In genomic region chr12:103680591-103681065, GRCh38 we compare ENCODE assay signal across 8 cellular contexts.
DNase-seq lines count a peak whose midpoint lies in the region; TF ChIP-seq lines count a peak whose summit lies in the region.
"Had no signal": no experiment of that assay in that cellular context is flagged by ENCODE, and none has a peak within 500 bp of the region (broad histone marks: within the 10 kb centered on the region; RNA-seq: fewer than 3 reads in every experiment).

No MANE protein-coding gene starts in this region.

- peaks cover 46% of the 10 kb centered on the region for H3K27me3 ChIP-seq in smooth muscle cell (ENCODE audit: low read depth)

- peaks cover 4% of the 10 kb centered on the region for H4K20me1 ChIP-seq in smooth muscle cell (ENCODE audit: low read depth)

- 28% methylated on average over 6 of the region's 6 CpGs for whole genome bisulfite sequencing in smooth muscle cell (ENCODE audit: low lambda C conversion rate)

- H3K4me3 Mint-ChIP-seq in glutamatergic neuron (ENCODE audit: unreplicated experiment) = no peak overlapping the region
- H3K4me3 Mint-ChIP-seq in CD14-positive monocyte = no peak overlapping the region
- H3K4me3 Mint-ChIP-seq: IgD-negative memory B cell had no signal

- H3K4me1 Mint-ChIP-seq in glutamatergic neuron (ENCODE audit: low read depth, unreplicated experiment) (peaks cover 18% of the 10 kb centered on the region), CD14-positive monocyte (no peaks in the 10 kb centered on the region)
- H3K4me1 Mint-ChIP-seq: IgD-negative memory B cell had no signal

- peaks cover 4% of the 10 kb centered on the region for H3K4me1 ChIP-seq in smooth muscle cell (ENCODE audit: low read depth)

- H3F3A ChIP-seq in smooth muscle cell (ENCODE audit: low read depth) = no peaks in the 10 kb centered on the region

- H3K4me3 ChIP-seq in smooth muscle cell = no peak overlapping the region

- no peak overlapping the region for H3K27ac ChIP-seq in smooth muscle cell (ENCODE audit: low read depth)

- no peaks in the 10 kb centered on the region for H3K36me3 Mint-ChIP-seq in glutamatergic neuron (ENCODE audit: unreplicated experiment)
- H3K36me3 Mint-ChIP-seq in CD14-positive monocyte = no peaks in the 10 kb centered on the region
- H3K36me3 Mint-ChIP-seq: IgD-negative memory B cell had no signal

- peak; percentile 83 for DNase-seq in NCI-H1105 treated with DMSO at 0.1 percent for 48 hours (lab: John Stamatoyannopoulos, UW)
- peak; percentile 39 for DNase-seq in NCI-H69 (lab: John Stamatoyannopoulos, UW)
- no peak for DNase-seq in glutamatergic neuron
- peak; percentile 7 for DNase-seq in smooth muscle cell (lab: John Stamatoyannopoulos, UW; ENCODE audit: unreplicated experiment)
- DNase-seq in CD14-positive monocyte (ENCODE audit: low spot score) = no peak
- no peak for DNase-seq in cerebellar nuclear complex (lab: John Stamatoyannopoulos, UW)
- no peak for DNase-seq in SHP77 treated with DMSO at 0.1 percent for 48 hours (lab: John Stamatoyannopoulos, UW)

- H3K79me2 ChIP-seq in smooth muscle cell (ENCODE audit: low read depth) = no peaks in the 10 kb centered on the region

- peaks cover 1% of the 10 kb centered on the region for H3K27me3 Mint-ChIP-seq in glutamatergic neuron (ENCODE audit: unreplicated experiment)
- H3K27me3 Mint-ChIP-seq in CD14-positive monocyte (ENCODE audit: low read depth in 3 of 3) = peaks cover 5 to 13% (median 7%) of the 10 kb centered on the region in 3 donors

- H3K9ac ChIP-seq in smooth muscle cell (ENCODE audit: low read depth) = no peak overlapping the region

- no peaks in the 10 kb centered on the region for H3K36me3 ChIP-seq in smooth muscle cell (ENCODE audit: low read depth)

- H3K9me3 ChIP-seq in smooth muscle cell (replicated peaks; ENCODE audit: low read depth) = no peaks in the 10 kb centered on the region

- intact Hi-C loops in CD14-positive monocyte (cut with micrococcal nuclease) = no loop called here

- H3K9me3 Mint-ChIP-seq in glutamatergic neuron (ENCODE audit: unreplicated experiment) = no peaks in the 10 kb centered on the region
- peaks cover 0 to 3% (median 0%) of the 10 kb centered on the region in 7 donors for H3K9me3 Mint-ChIP-seq in CD14-positive monocyte
- H3K9me3 Mint-ChIP-seq: IgD-negative memory B cell had no signal

- H2AFZ ChIP-seq in smooth muscle cell (ENCODE audit: low read depth) = no peak overlapping the region

- TF ChIP-seq CTCF in glutamatergic neuron (IDR thresholded peaks at IDR 0.05; ENCODE audit: partially characterized antibody, unreplicated experiment) = no peak
- TF ChIP-seq CTCF in smooth muscle cell (IDR thresholded peaks at IDR 0.05; ENCODE audit: borderline replicate concordance, insufficient read depth, poor library complexity, severe bottlenecking) = no peak
- no peak for TF ChIP-seq CTCF in CD14-positive monocyte (IDR thresholded peaks at IDR 0.05)

- H3K27ac Mint-ChIP-seq in glutamatergic neuron (ENCODE audit: unreplicated experiment) (peak overlapping the region; percentile 75), CD14-positive monocyte (no peak overlapping the region)
- H3K27ac Mint-ChIP-seq: IgD-negative memory B cell had no signal

- H3K4me2 ChIP-seq in smooth muscle cell = peak overlapping the region; percentile 7

Comparison
In these comparisons a context has a peak if more than half of its experiments do, and no peak if none do; other contexts are left out.
1. DNase-seq: peak in NCI-H1105 treated with DMSO at 0.1 percent for 48 hours (single experiment), NCI-H69 (single experiment) and smooth muscle cell (single experiment); none in glutamatergic neuron (single experiment), CD14-positive monocyte (single experiment), cerebellar nuclear complex (0 of 2) and SHP77 treated with DMSO at 0.1 percent for 48 hours (single experiment).